In the genomic region with DNA sequence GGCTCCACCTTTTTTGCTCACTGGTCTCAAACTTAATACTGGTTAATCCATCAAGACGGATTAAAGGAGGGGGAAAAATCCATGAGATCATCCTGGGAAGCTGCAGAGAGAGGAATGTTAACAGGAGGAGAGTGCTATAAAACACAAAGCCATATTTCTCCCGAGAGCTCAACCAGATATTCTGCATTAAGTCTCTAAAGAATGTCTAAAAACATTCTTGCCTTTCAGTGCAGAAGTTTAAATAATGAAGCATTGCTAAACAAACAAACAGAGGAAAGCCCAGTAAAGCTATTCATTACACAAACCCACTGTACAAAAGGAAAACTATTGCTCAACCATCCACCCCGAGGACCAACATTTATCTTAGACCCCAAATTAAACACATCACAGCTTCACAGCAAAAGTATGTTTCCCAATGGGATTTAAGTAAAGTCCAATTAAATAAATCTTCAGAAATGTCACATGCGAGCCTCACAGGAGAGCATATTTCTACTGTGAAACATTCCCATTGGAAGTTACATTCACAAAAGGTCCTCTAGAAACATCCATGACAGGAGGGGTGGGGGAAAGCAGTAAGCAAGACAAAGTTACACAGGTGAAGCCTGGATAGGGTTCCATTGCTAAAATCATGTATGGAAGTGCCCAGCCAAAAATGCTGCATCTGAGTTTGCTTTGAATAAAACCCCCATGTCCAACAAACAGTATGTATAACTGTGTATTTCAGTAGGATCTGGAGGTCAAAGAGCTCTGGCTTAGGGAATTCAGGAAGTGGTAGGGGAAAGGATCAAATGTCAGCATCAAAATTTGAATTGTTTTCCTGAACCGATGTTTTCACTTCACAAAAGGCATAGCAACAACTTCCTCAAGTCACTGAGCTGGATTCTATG, we compare ENCODE assay signal across 10 cellular contexts. TPM values are rescaled to one million over a fixed set of nuclear protein-coding genes. Genes with fewer than 3 reads are reported as not detected.
DNase-seq lines count a peak whose midpoint lies in the region; ATAC-seq and TF ChIP-seq lines count a peak whose summit lies in the region.
"Had no signal": no experiment of that assay in that cellular context is flagged by ENCODE, and none has a peak within 500 bp of the region (broad histone marks: within the 10 kb centered on the region; RNA-seq: fewer than 3 reads in every experiment).

No MANE protein-coding gene starts in this region.

- peak overlapping the region; percentile 97 for H4K91ac ChIP-seq in IMR-90 (ENCODE audit: insufficient read depth, low read depth, low read length)

- peak overlapping the region; percentile 59 for H3K56ac ChIP-seq in IMR-90 (ENCODE audit: extremely low read depth, insufficient read depth, low read length)

- peaks cover 41% of the 10 kb centered on the region for H3K9me1 ChIP-seq in IMR-90 (ENCODE audit: insufficient read depth, low read length)

- H3K18ac ChIP-seq in IMR-90 (ENCODE audit: low read depth, low read length): peak overlapping the region; percentile 100

- H3K9ac ChIP-seq in IMR-90 (ENCODE audit: low read depth, low read length) (peak overlapping the region; percentile 56), mucosa of rectum (ENCODE audit: low read depth in 1 of 2, low read length in 2 of 2) (no peak overlapping the region)

- peak overlapping the region; percentile 91 for H3K23ac ChIP-seq in IMR-90 (ENCODE audit: low read depth, low read length)

- H4K8ac ChIP-seq in IMR-90 (ENCODE audit: low read depth in 2 of 2, low read length in 2 of 2): peak overlapping the region; percentile 93 to 95

- peak overlapping the region; percentile 83 for H3K4me2 ChIP-seq in IMR-90 (ENCODE audit: low read depth, low read length)

- H3K27me3 ChIP-seq in IMR-90 (ENCODE audit: control insufficient read depth, insufficient read depth, low read length) (no peaks in the 10 kb centered on the region), mucosa of rectum (ENCODE audit: control insufficient read depth in 2 of 2, insufficient read depth in 2 of 2, low read length in 2 of 2) (no peaks in the 10 kb centered on the region)

- DNase-seq in AG09309 (ENCODE audit: low read depth) (peak; percentile 97), IMR-90 (peak; percentile 94), cardiac fibroblast (ENCODE audit: low read depth in 2 of 2) (peak; percentile 75), medulla oblongata (ENCODE audit: extremely low spot score) (no peak), NCI-H1417 (lab: John Stamatoyannopoulos, UW) (no peak)
- DNase-seq: activated B cell treated with CpG ODN at 0.5 μM for 24 hours, DND-41 had no signal

- intact Hi-C loops in IMR-90 (cut with micrococcal nuclease): loop anchor here (5.0 kb wide), 4 partner anchors 176 to 841 kb away; a partner anchor contains a TSS

- in situ Hi-C loops in IMR-90 (cut with MboI; ENCODE audit: low sequenced_read_pairs): no loop called here

- no CpG with 5 or more reads among the region's 5 CpGs for WGBS in IMR-90 (ENCODE audit: extremely low coverage in 2 of 2, insufficient read length in 1 of 2), 2 experiments

- H3K4me1 ChIP-seq in IMR-90 (ENCODE audit: control insufficient read depth, insufficient read depth, low read length) (peaks cover 64% of the 10 kb centered on the region), mucosa of rectum (ENCODE audit: control insufficient read depth in 2 of 2, insufficient read depth in 2 of 2, low read length in 2 of 2) (peaks cover 3 to 7% of the 10 kb centered on the region in 2 donors)

- TF ChIP-seq RAD21 in IMR-90 (IDR thresholded peaks at IDR 0.05; ENCODE audit: low read length): no peak

- peak overlapping the region; percentile 98 for H2BK20ac ChIP-seq in IMR-90 (ENCODE audit: low read depth, low read length)

- peak overlapping the region; percentile 97 for H3K4ac ChIP-seq in IMR-90 (ENCODE audit: low read depth, low read length)

- peak overlapping the region; percentile 95 for H3K14ac ChIP-seq in IMR-90 (replicated peaks; ENCODE audit: low read depth, low read length)

- peak overlapping the region; percentile 99 for H3K27ac ChIP-seq in IMR-90 (ENCODE audit: insufficient read depth, low read length)
- peak overlapping the region; percentile 26 to 38 for H3K27ac ChIP-seq in mucosa of rectum (ENCODE audit: low read depth in 2 of 2, low read length in 2 of 2)

- TF ChIP-seq POLR2A in IMR-90 (IDR thresholded peaks at IDR 0.05; ENCODE audit: low read depth, low read length): no peak

- peak overlapping the region; percentile 98 for H4K5ac ChIP-seq in IMR-90 (ENCODE audit: low read depth, low read length)

- TF ChIP-seq CTCF in AG09309 (IDR thresholded peaks at IDR 0.05; ENCODE audit: control insufficient read depth, insufficient read depth, low read depth, low read length, missing control alignments) (no peak), IMR-90 (conservative IDR thresholded peaks at IDR 0.05; ENCODE audit: low read depth, low read length) (no peak), cardiac fibroblast (IDR thresholded peaks at IDR 0.05; ENCODE audit: low read depth, low read length) (no peak)

- no peak overlapping the region for H2AFZ ChIP-seq in IMR-90 (replicated peaks; ENCODE audit: low read length, poor library complexity)

- H3K79me1 ChIP-seq in IMR-90 (ENCODE audit: low read depth in 1 of 2, low read length in 2 of 2): peaks cover 33 to 77% of the 10 kb centered on the region in 2 experiments; a peak in 3 of 4 replicates

- H3K9me3 ChIP-seq in IMR-90 (ENCODE audit: control insufficient read depth, insufficient read depth, low read length): no peaks in the 10 kb centered on the region; the same call in 1 of the 2 replicates
- peaks cover 0 to under 1% of the 10 kb centered on the region in 2 donors for H3K9me3 ChIP-seq in mucosa of rectum (ENCODE audit: control insufficient read depth in 2 of 2, low read length in 2 of 2)

- peaks cover 25% of the 10 kb centered on the region for H4K20me1 ChIP-seq in IMR-90 (ENCODE audit: insufficient read depth, low read length)

- H2BK120ac ChIP-seq in IMR-90 (ENCODE audit: low read depth, low read length): peak overlapping the region; percentile 96

- H3K36me3 ChIP-seq in IMR-90 (ENCODE audit: control insufficient read depth, insufficient read depth, low read length) (peaks cover 27% of the 10 kb centered on the region), mucosa of rectum (ENCODE audit: control insufficient read depth in 2 of 2, insufficient read depth in 2 of 2, low read length in 2 of 2) (no peaks in the 10 kb centered on the region)

- peak overlapping the region; percentile 96 for H2BK15ac ChIP-seq in IMR-90 (ENCODE audit: low read depth, low read length)

- POLR2A ChIA-PET in IMR-90 (lab: Charles Lee; ENCODE audit: unreplicated experiment): interaction anchor here (0.5 kb wide), 1 partner anchor 549 kb away, joined by 3 read pairs; no protein-coding TSS in a partner anchor

- no TSS peak for BruUV-seq in IMR-90 (replicated peaks; lab: Mats Ljungman, UMichigan)

- peak overlapping the region; percentile 98 for H2BK5ac ChIP-seq in IMR-90 (ENCODE audit: low read depth, low read length, poor library complexity, severe bottlenecking)

- peak overlapping the region; percentile 99 for H2AK5ac ChIP-seq in IMR-90 (ENCODE audit: low read depth, low read length)

- H3K4me3 ChIP-seq in AG09309 (ENCODE audit: control insufficient read depth, low read depth, low read length): no peak overlapping the region
- no peak overlapping the region for H3K4me3 ChIP-seq in IMR-90 (ENCODE audit: insufficient read depth, low read depth, low read length)
- no peak overlapping the region for H3K4me3 ChIP-seq in cardiac fibroblast (replicated peaks in 1 of 2; ENCODE audit: low read depth in 2 of 2, low read length in 2 of 2)
- H3K4me3 ChIP-seq in mucosa of rectum (ENCODE audit: low read length in 2 of 2): no peak overlapping the region

- CTCF ChIA-PET in IMR-90 (lab: Yijun Ruan, JAX): interaction anchor here (0.7 to 1.3 kb wide), 2 partner anchors 268 to 736 kb away, joined by 3 to 4 read pairs; no protein-coding TSS in a partner anchor

- ATAC-seq in IMR-90 (ENCODE audit: low read depth) (peak; percentile 69), esophagus mucosa (no peak), GM19351 (IDR thresholded peaks at IDR 0.05; ENCODE audit: unreplicated experiment) (no peak)

- H2AK9ac ChIP-seq in IMR-90 (replicated peaks; ENCODE audit: low read depth, low read length, poor library complexity): no peak overlapping the region

- dilution Hi-C loops in IMR-90 (cut with HindIII; ENCODE audit: low sequenced_read_pairs, unreplicated experiment): no loop called here

TF ChIP-seq in IMR-90, 13 proteins besides CTCF, POLR2A, EP300 and RAD21:
- TF ChIP-seq MAZ (IDR thresholded peaks at IDR 0.05; ENCODE audit: borderline replicate concordance, low read depth, low read length): peak; percentile 12; the same call in 1 of the 2 replicates
- no peak for TF ChIP-seq MXI1 (IDR thresholded peaks at IDR 0.05; ENCODE audit: borderline replicate concordance, low read depth, low read length)
- 0 out of 2 replicates have a peak, but pooled peaks have one; percentile 6 for TF ChIP-seq SMC3 (IDR thresholded peaks at IDR 0.05; ENCODE audit: low read depth, low read length)
- TF ChIP-seq CEBPB (IDR thresholded peaks at IDR 0.05; ENCODE audit: low read depth, low read length): peak; percentile 98

RNA-seq across cellular contexts. Expression of a gene that starts 23.3 kb away (rescaled TPM):
- total RNA-seq in IMR-90 (2012; rRNA removed) (59.1 and 71.4 TPM in 2 replicates), esophagus mucosa (3.0 TPM)
- 41.7 and 44.8 TPM in 2 replicates for polyA plus RNA-seq in IMR-90 (2012; rRNA removed)
- polyA plus RNA-seq in IMR-90 (2012; cell fraction: cytosol; rRNA removed): 23.4 and 35.1 TPM in 2 replicates
- 32.9 and 43.8 TPM in 2 replicates for polyA plus RNA-seq in IMR-90 (2012; cell fraction: nucleus; rRNA removed; ENCODE audit: low replicate concordance)

Comparison
In these comparisons a context has a peak if more than half of its experiments do, and no peak if none do; other contexts are left out.
1. DNase-seq: peak in AG09309 (single experiment), IMR-90 (single experiment) and cardiac fibroblast (2 of 2); none in medulla oblongata (single experiment) and NCI-H1417 (0 of 3).
2. RNA of a gene that starts 23.3 kb away (total RNA-seq): 59.1 to 71.4 TPM in IMR-90; 3.0 TPM in esophagus mucosa (single experiment); every median in the first group is over 10 times any median in the second.